23 cellular contexts compared by ENCODE assay signal in genomic region chr19:47614559-47614958, GRCh38. TPM values are rescaled to one million over a fixed set of nuclear protein-coding genes. Genes with fewer than 3 reads are reported as not detected.
A peak's percentile ranks its signal among the peaks of the same experiment; 100 is the strongest.
DNase-seq lines count a peak whose midpoint lies in the region; ATAC-seq and TF ChIP-seq lines count a peak whose summit lies in the region.
"Had no signal": no experiment of that assay in that cellular context is flagged by ENCODE, and none has a peak within 500 bp of the region (broad histone marks: within the 10 kb centered on the region; RNA-seq: fewer than 3 reads in every experiment).

No MANE protein-coding gene starts in this region.

- no peaks in the 10 kb centered on the region for H3K9me3 ChIP-seq in SJSA1 (replicated peaks)
- H3K9me3 ChIP-seq in tibial nerve, result no peaks in the 10 kb centered on the region
- H3K9me3 ChIP-seq in aorta (ENCODE audit: control insufficient read depth, low read length), result no peaks in the 10 kb centered on the region

- H3K4me1 ChIP-seq in SJSA1 (replicated peaks) (peaks cover 59% of the 10 kb centered on the region), tibial nerve (peaks cover 0 to 93% (median 54%) of the 10 kb centered on the region in 4 donors), aorta (ENCODE audit: control insufficient read depth in 1 of 2, insufficient read depth in 2 of 2, low read length in 2 of 2) (no peaks in the 10 kb centered on the region)

- intact Hi-C loops in dorsolateral prefrontal cortex (cut with DNase I), result no loop called here
- intact Hi-C loops in aorta (cut with DNase I), result loop anchor here in 1 of 2 donors (5.0 to 10.0 kb wide), 3 partner anchors 50 to 102 kb away; no protein-coding TSS in a partner anchor

- H3K27me3 ChIP-seq in SJSA1 (replicated peaks) (no peaks in the 10 kb centered on the region), dorsolateral prefrontal cortex (no peaks in the 10 kb centered on the region), tibial nerve (no peaks in the 10 kb centered on the region), aorta (ENCODE audit: control insufficient read depth in 1 of 2, insufficient read depth in 2 of 2, low read length in 1 of 2) (no peaks in the 10 kb centered on the region)

- peaks cover 34% of the 10 kb centered on the region for H3K36me3 ChIP-seq in SJSA1
- H3K36me3 ChIP-seq in tibial nerve, result no peaks in the 10 kb centered on the region
- H3K36me3 ChIP-seq in aorta (ENCODE audit: control insufficient read depth in 1 of 2, insufficient read depth in 2 of 2, low read length in 1 of 2), result no peaks in the 10 kb centered on the region

- TF ChIP-seq CTCF in dorsolateral prefrontal cortex (IDR thresholded peaks at IDR 0.05 in 54 of 56, conservative IDR thresholded peaks at IDR 0.05 in 2 of 56; ENCODE audit: low read depth in 1 of 56, partially characterized antibody in 56 of 56), result no peak
- TF ChIP-seq CTCF in mesothelial cell of epicardium (IDR thresholded peaks at IDR 0.05; ENCODE audit: unreplicated experiment), result no peak
- TF ChIP-seq CTCF in tibial nerve (IDR thresholded peaks at IDR 0.05), result no peak

- WGBS in tibial nerve, 2 donors, result 85 to 88% methylated on average over 10 of the region's 10 CpGs
- 95 to 97% methylated on average over 10 of the region's 10 CpGs for WGBS in aorta, 2 donors

- peaks cover 3% of the 10 kb centered on the region for H3K36me3 Mint-ChIP-seq in mesothelial cell of epicardium

- no peak for TF ChIP-seq EP300 in tibial nerve (IDR thresholded peaks at IDR 0.05)

- H3K4me3 ChIP-seq in SJSA1, result no peak overlapping the region
- H3K4me3 ChIP-seq in dorsolateral prefrontal cortex, result peak overlapping the region in 1 of 59 donors; percentile 16
- no peak overlapping the region for H3K4me3 ChIP-seq in tibial nerve
- no peak overlapping the region for H3K4me3 ChIP-seq in aorta (ENCODE audit: low read length in 2 of 2)

- peak overlapping the region; percentile 79 for H3K27ac ChIP-seq in SJSA1
- peak overlapping the region in 57 of 59 donors; percentile 52 to 99 (median 92) for H3K27ac ChIP-seq in dorsolateral prefrontal cortex
- H3K27ac ChIP-seq in tibial nerve, result peak overlapping the region in 3 of 4 donors; percentile 74 to 99 (median 94)
- no peak overlapping the region for H3K27ac ChIP-seq in aorta (ENCODE audit: low read depth in 1 of 2, low read length in 2 of 2)
- H3K27ac ChIP-seq: C4-2B, KMS-11 had no signal

- H3K4me1 Mint-ChIP-seq in mesothelial cell of epicardium, result peaks cover 29% of the 10 kb centered on the region

- no peaks in the 10 kb centered on the region for H3K9me3 Mint-ChIP-seq in mesothelial cell of epicardium

- no peak for ATAC-seq in aorta (ENCODE audit: low FRiP score)
- ATAC-seq: HepG2, PC-3, SK-N-SH treated with all-trans-retinoic acid at 6 μM for 48 hours had no signal

- H3K27me3 Mint-ChIP-seq in mesothelial cell of epicardium (ENCODE audit: low read depth), result no peaks in the 10 kb centered on the region

- H3K4me3 Mint-ChIP-seq in mesothelial cell of epicardium, result no peak overlapping the region

- DNase-seq in SJSA1 (ENCODE audit: low read depth in 1 of 2, low spot score in 2 of 2) (no peak), dorsolateral prefrontal cortex (no peak), mesothelial cell of epicardium (ENCODE audit: low spot score in 2 of 2, unreplicated experiment in 2 of 2) (no peak), tibial nerve (ENCODE audit: low spot score in 2 of 2) (no peak), aorta (no peak), putamen (ENCODE audit: low spot score) (no peak), cortex of kidney (lab: John Stamatoyannopoulos, UW) (no peak)
- no peak for DNase-seq in stimulated activated naive CD4-positive, alpha-beta T cell (lab: John Stamatoyannopoulos, UW)
- DNase-seq: ACHN, AML-193, DMS79, HCEC 1CT, NCI-H1436, NCI-H1930, NCI-H345, NCI-H526, PC-3, RPMI8226, SHP77 treated with DMSO at 0.1 percent for 48 hours had no signal

- TF ChIP-seq POLR2A in tibial nerve (IDR thresholded peaks at IDR 0.05), result no peak

- H3K27ac Mint-ChIP-seq in mesothelial cell of epicardium, result peak overlapping the region; percentile 94

RNA-seq across cellular contexts. Expression of gene BICRA, which starts 5.6 kb away (rescaled TPM):
- 0.66 and 3.5 TPM in 2 replicates for total RNA-seq in SJSA1 (2014; rRNA removed; shearing (Covaris generic))
- total RNA-seq in dorsolateral prefrontal cortex (10 to 100 TPM; 14.1 to 34.9 (median 22.9) TPM), mesothelial cell of epicardium (35.6 to 38.5 TPM (median 36.9 TPM) in 3 replicates), tibial nerve (10 to 100 TPM in 2 of 4 donors, 1 to 10 TPM in 2; 6.1 to 23.1 (median 9.8) TPM), aorta (10 to 100 TPM; 12.3 to 17.9 TPM)
- 10 to 100 TPM in 1 of 2 donors, under 1 TPM in 1; 0.88 to 12.3 TPM for polyA plus RNA-seq in aorta

RNA-seq across cellular contexts. Expression of gene ZNF541, which starts 41.6 kb away (rescaled TPM):
- total RNA-seq in SJSA1 (2014; rRNA removed; shearing (Covaris generic)), result not detected in 2 replicates
- total RNA-seq in dorsolateral prefrontal cortex (1 to 10 TPM in 85 of 120 experiments, under 1 TPM in 35; 0.50 to 4.5 (median 1.3) TPM), mesothelial cell of epicardium (0.13 to 0.81 TPM (median 0.18 TPM) in 3 replicates), tibial nerve (under 1 TPM in 3 of 4 donors, not detected in 1; under 0.01 to 0.90 (median 0.66) TPM), aorta (under 1 TPM; 0.13 to 0.30 TPM)
- under 1 TPM in 1 of 2 donors, not detected in 1; 0.38 TPM for polyA plus RNA-seq in aorta
- total RNA-seq: PC-3 had no signal

Comparison
In these comparisons a context has a peak if more than half of its experiments do, and no peak if none do; other contexts are left out.
1. H3K27ac ChIP-seq: peak in SJSA1 (single experiment), dorsolateral prefrontal cortex (57 of 59) and tibial nerve (3 of 4); none in aorta (0 of 2).